Comparison of ENCODE assay signal across 1 cellular context in the genomic region with DNA sequence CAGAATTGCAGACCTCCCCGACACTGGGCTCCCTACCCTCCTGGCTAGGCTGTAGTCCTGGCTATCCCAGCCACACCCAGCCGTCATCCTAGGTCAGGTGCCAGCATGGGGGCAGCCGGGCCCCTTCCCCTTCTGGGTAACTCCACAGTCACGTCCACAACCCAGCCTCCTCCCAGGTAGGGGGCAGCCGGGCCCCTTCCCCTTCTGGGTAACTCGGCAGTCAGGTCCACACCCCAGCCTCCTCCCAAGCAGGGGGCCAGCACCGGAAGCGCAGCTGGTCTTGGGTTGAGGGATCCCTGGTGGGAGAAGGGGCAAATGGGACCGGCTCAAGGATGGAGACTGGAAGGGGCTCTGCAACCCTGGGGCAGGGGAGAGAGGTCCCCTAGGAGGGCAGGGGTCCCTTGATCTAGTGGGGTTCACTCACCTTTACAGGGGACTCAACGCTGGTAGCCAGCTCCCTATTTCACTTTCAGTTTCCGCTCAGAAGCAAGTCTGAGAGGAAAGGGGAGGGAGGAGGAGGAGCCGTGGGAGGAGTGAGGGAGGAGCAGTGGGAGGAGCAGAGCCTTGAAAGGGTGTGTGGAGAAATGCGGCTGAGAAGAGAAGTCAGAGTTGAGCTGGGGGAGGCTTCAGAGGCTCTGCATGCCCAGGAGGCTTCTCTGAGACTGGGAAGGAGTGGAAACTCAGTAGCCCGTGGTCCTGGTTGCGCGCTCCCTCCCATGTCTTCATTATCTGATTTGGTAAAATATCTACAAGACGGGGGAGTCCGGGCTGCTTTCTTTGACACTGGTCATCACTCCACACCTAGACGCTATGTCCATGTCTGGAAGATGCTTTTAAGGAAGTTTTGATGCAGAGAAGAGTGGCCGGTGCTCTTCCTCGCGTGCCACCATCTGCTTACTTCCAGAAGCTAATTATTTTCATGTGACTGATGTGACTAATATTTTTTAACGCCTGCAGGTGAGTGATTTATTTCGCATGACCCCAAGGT.
TF ChIP-seq lines count a peak whose summit lies in the region.

A gene (minus strand): TSS at position 494 of the 988 bp plus-strand sequence. CDS start 3,293 bp downstream, outside the sequence.

TF ChIP-seq in HEK293, 187 proteins besides CTCF, POLR2A, EP300 and RAD21 (continued from another document):
- TF ChIP-seq ZNF23 (tag by site-specific recombination; IDR thresholded peaks at IDR 0.05; ENCODE audit: borderline replicate concordance) (no peak), GLI4 (tag by site-specific recombination; IDR thresholded peaks at IDR 0.05) (no peak), ZNF274 (IDR thresholded peaks at IDR 0.05; ENCODE audit: low read length) (no peak), ZNF274 (tag by site-specific recombination; IDR thresholded peaks at IDR 0.05; ENCODE audit: borderline replicate concordance) (no peak), SP3 (tag by site-specific recombination; IDR thresholded peaks at IDR 0.05) (peak; percentile 98), ZSCAN23 (tag by site-specific recombination; IDR thresholded peaks at IDR 0.05) (no peak), ZNF416 (tag by site-specific recombination; IDR thresholded peaks at IDR 0.05) (no peak), TCF7L2 (IDR thresholded peaks at IDR 0.05; ENCODE audit: borderline replicate concordance, low read depth, low read length) (no peak), ZNF366 (tag by site-specific recombination; conservative IDR thresholded peaks at IDR 0.05) (peak; percentile 89), GLIS1 (tag by site-specific recombination; IDR thresholded peaks at IDR 0.05) (peak; percentile 58), ZBTB8A (tag by site-specific recombination; IDR thresholded peaks at IDR 0.05) (no peak), ZNF501 (tag by site-specific recombination; IDR thresholded peaks at IDR 0.05) (peak; percentile 39; the same call in 1 of the 2 replicates), ZNF211 (tag by site-specific recombination; IDR thresholded peaks at IDR 0.05; ENCODE audit: low read depth) (no peak), GLIS2 (tag by site-specific recombination; IDR thresholded peaks at IDR 0.05) (peak; percentile 77), ZNF658 (tag by site-specific recombination; IDR thresholded peaks at IDR 0.05) (no peak), OSR2 (tag by site-specific recombination; IDR thresholded peaks at IDR 0.05) (peak; percentile 38; the same call in 1 of the 2 replicates), ZNF548 (tag by site-specific recombination; IDR thresholded peaks at IDR 0.05) (no peak), ZNF223 (tag by site-specific recombination; IDR thresholded peaks at IDR 0.05) (no peak), ZNF830 (tag by site-specific recombination; IDR thresholded peaks at IDR 0.05; ENCODE audit: low read depth) (no peak), ZNF785 (tag by site-specific recombination; IDR thresholded peaks at IDR 0.05) (no peak), OVOL3 (tag by site-specific recombination; IDR thresholded peaks at IDR 0.05) (no peak), YY1 (tag by site-specific recombination; IDR thresholded peaks at IDR 0.05) (no peak), BCL11B (tag by site-specific recombination; IDR thresholded peaks at IDR 0.05; ENCODE audit: low read depth) (no peak), ZNF394 (tag by site-specific recombination; IDR thresholded peaks at IDR 0.05; ENCODE audit: borderline replicate concordance) (no peak), ZFHX2 (tag by site-specific recombination; conservative IDR thresholded peaks at IDR 0.05) (peak; percentile 95), ZNF302 (tag by site-specific recombination; IDR thresholded peaks at IDR 0.05; ENCODE audit: low read depth) (no peak), HOXD13 (CRISPR knock-in tag; IDR thresholded peaks at IDR 0.05; ENCODE audit: borderline replicate concordance) (no peak), ZNF391 (tag by site-specific recombination; IDR thresholded peaks at IDR 0.05; ENCODE audit: borderline replicate concordance, low read depth) (no peak), ZEB2 (tag by site-specific recombination; IDR thresholded peaks at IDR 0.05) (no peak), ZNF792 (tag by site-specific recombination; IDR thresholded peaks at IDR 0.05) (no peak), SP2 (tag by site-specific recombination; IDR thresholded peaks at IDR 0.05) (peak; percentile 49; the same call in 1 of the 2 replicates), ZIC2 (tag by site-specific recombination; IDR thresholded peaks at IDR 0.05) (peak; percentile 75), ZNF621 (tag by site-specific recombination; IDR thresholded peaks at IDR 0.05) (no peak), ZNF76 (tag by site-specific recombination; IDR thresholded peaks at IDR 0.05; ENCODE audit: borderline replicate concordance, low read depth) (0 out of 2 replicates have a peak, but pooled peaks have one; percentile 27), ZNF140 (tag by site-specific recombination; IDR thresholded peaks at IDR 0.05) (no peak), ZBTB48 (tag by site-specific recombination; IDR thresholded peaks at IDR 0.05) (peak; percentile 78), ZNF530 (tag by site-specific recombination; IDR thresholded peaks at IDR 0.05; ENCODE audit: low read depth) (no peak), KLF8 (tag by site-specific recombination; IDR thresholded peaks at IDR 0.05) (no peak; the same call in 1 of the 2 replicates), ZNF561 (tag by site-specific recombination; IDR thresholded peaks at IDR 0.05; ENCODE audit: borderline replicate concordance) (no peak), RBAK (tag by site-specific recombination; IDR thresholded peaks at IDR 0.05) (no peak), EGR2 (tag by site-specific recombination; IDR thresholded peaks at IDR 0.05; ENCODE audit: low read depth) (peak; percentile 84)
- TF ChIP-seq, protein P1, sequence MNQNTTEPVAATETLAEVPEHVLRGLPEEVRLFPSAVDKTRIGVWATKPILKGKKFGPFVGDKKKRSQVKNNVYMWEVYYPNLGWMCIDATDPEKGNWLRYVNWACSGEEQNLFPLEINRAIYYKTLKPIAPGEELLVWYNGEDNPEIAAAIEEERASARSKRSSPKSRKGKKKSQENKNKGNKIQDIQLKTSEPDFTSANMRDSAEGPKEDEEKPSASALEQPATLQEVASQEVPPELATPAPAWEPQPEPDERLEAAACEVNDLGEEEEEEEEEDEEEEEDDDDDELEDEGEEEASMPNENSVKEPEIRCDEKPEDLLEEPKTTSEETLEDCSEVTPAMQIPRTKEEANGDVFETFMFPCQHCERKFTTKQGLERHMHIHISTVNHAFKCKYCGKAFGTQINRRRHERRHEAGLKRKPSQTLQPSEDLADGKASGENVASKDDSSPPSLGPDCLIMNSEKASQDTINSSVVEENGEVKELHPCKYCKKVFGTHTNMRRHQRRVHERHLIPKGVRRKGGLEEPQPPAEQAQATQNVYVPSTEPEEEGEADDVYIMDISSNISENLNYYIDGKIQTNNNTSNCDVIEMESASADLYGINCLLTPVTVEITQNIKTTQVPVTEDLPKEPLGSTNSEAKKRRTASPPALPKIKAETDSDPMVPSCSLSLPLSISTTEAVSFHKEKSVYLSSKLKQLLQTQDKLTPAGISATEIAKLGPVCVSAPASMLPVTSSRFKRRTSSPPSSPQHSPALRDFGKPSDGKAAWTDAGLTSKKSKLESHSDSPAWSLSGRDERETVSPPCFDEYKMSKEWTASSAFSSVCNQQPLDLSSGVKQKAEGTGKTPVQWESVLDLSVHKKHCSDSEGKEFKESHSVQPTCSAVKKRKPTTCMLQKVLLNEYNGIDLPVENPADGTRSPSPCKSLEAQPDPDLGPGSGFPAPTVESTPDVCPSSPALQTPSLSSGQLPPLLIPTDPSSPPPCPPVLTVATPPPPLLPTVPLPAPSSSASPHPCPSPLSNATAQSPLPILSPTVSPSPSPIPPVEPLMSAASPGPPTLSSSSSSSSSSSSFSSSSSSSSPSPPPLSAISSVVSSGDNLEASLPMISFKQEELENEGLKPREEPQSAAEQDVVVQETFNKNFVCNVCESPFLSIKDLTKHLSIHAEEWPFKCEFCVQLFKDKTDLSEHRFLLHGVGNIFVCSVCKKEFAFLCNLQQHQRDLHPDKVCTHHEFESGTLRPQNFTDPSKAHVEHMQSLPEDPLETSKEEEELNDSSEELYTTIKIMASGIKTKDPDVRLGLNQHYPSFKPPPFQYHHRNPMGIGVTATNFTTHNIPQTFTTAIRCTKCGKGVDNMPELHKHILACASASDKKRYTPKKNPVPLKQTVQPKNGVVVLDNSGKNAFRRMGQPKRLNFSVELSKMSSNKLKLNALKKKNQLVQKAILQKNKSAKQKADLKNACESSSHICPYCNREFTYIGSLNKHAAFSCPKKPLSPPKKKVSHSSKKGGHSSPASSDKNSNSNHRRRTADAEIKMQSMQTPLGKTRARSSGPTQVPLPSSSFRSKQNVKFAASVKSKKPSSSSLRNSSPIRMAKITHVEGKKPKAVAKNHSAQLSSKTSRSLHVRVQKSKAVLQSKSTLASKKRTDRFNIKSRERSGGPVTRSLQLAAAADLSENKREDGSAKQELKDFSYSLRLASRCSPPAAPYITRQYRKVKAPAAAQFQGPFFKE (tag by site-specific recombination; IDR thresholded peaks at IDR 0.05; ENCODE audit: borderline replicate concordance), result no peak
- TF ChIP-seq, protein P2, sequence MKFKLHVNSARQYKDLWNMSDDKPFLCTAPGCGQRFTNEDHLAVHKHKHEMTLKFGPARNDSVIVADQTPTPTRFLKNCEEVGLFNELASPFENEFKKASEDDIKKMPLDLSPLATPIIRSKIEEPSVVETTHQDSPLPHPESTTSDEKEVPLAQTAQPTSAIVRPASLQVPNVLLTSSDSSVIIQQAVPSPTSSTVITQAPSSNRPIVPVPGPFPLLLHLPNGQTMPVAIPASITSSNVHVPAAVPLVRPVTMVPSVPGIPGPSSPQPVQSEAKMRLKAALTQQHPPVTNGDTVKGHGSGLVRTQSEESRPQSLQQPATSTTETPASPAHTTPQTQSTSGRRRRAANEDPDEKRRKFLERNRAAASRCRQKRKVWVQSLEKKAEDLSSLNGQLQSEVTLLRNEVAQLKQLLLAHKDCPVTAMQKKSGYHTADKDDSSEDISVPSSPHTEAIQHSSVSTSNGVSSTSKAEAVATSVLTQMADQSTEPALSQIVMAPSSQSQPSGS (tag by site-specific recombination; IDR thresholded peaks at IDR 0.05; ENCODE audit: low read depth), result no peak
- TF ChIP-seq, protein P3, sequence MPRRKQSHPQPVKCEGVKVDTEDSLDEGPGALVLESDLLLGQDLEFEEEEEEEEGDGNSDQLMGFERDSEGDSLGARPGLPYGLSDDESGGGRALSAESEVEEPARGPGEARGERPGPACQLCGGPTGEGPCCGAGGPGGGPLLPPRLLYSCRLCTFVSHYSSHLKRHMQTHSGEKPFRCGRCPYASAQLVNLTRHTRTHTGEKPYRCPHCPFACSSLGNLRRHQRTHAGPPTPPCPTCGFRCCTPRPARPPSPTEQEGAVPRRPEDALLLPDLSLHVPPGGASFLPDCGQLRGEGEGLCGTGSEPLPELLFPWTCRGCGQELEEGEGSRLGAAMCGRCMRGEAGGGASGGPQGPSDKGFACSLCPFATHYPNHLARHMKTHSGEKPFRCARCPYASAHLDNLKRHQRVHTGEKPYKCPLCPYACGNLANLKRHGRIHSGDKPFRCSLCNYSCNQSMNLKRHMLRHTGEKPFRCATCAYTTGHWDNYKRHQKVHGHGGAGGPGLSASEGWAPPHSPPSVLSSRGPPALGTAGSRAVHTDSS (tag by site-specific recombination; IDR thresholded peaks at IDR 0.05), result no peak
- TF ChIP-seq, protein P4, sequence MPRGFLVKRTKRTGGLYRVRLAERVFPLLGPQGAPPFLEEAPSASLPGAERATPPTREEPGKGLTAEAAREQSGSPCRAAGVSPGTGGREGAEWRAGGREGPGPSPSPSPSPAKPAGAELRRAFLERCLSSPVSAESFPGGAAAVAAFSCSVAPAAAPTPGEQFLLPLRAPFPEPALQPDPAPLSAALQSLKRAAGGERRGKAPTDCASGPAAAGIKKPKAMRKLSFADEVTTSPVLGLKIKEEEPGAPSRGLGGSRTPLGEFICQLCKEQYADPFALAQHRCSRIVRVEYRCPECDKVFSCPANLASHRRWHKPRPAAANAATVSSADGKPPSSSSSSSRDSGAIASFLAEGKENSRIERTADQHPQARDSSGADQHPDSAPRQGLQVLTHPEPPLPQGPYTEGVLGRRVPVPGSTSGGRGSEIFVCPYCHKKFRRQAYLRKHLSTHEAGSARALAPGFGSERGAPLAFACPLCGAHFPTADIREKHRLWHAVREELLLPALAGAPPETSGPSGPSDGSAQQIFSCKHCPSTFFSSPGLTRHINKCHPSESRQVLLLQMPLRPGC (tag by site-specific recombination; IDR thresholded peaks at IDR 0.05), result peak; percentile 18; the same call in 1 of the 2 replicates
- TF ChIP-seq, protein P5, sequence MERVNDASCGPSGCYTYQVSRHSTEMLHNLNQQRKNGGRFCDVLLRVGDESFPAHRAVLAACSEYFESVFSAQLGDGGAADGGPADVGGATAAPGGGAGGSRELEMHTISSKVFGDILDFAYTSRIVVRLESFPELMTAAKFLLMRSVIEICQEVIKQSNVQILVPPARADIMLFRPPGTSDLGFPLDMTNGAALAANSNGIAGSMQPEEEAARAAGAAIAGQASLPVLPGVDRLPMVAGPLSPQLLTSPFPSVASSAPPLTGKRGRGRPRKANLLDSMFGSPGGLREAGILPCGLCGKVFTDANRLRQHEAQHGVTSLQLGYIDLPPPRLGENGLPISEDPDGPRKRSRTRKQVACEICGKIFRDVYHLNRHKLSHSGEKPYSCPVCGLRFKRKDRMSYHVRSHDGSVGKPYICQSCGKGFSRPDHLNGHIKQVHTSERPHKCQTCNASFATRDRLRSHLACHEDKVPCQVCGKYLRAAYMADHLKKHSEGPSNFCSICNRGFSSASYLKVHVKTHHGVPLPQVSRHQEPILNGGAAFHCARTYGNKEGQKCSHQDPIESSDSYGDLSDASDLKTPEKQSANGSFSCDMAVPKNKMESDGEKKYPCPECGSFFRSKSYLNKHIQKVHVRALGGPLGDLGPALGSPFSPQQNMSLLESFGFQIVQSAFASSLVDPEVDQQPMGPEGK (tag by site-specific recombination; IDR thresholded peaks at IDR 0.05), result peak; percentile 68; the same call in 1 of the 2 replicates
